In genomic region chr10:102300289-102300843, GRCh38 we compare ENCODE assay signal across 1 cellular context.
TF ChIP-seq lines count a peak whose summit lies in the region.

No MANE protein-coding gene starts in this region.

TF ChIP-seq in GM12878, 131 proteins besides CTCF, POLR2A, EP300 and RAD21:
- TF ChIP-seq, protein P1, sequence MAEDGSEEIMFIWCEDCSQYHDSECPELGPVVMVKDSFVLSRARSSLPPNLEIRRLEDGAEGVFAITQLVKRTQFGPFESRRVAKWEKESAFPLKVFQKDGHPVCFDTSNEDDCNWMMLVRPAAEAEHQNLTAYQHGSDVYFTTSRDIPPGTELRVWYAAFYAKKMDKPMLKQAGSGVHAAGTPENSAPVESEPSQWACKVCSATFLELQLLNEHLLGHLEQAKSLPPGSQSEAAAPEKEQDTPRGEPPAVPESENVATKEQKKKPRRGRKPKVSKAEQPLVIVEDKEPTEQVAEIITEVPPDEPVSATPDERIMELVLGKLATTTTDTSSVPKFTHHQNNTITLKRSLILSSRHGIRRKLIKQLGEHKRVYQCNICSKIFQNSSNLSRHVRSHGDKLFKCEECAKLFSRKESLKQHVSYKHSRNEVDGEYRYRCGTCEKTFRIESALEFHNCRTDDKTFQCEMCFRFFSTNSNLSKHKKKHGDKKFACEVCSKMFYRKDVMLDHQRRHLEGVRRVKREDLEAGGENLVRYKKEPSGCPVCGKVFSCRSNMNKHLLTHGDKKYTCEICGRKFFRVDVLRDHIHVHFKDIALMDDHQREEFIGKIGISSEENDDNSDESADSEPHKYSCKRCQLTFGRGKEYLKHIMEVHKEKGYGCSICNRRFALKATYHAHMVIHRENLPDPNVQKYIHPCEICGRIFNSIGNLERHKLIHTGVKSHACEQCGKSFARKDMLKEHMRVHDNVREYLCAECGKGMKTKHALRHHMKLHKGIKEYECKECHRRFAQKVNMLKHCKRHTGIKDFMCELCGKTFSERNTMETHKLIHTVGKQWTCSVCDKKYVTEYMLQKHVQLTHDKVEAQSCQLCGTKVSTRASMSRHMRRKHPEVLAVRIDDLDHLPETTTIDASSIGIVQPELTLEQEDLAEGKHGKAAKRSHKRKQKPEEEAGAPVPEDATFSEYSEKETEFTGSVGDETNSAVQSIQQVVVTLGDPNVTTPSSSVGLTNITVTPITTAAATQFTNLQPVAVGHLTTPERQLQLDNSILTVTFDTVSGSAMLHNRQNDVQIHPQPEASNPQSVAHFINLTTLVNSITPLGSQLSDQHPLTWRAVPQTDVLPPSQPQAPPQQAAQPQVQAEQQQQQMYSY (CRISPR knock-in tag; IDR thresholded peaks at IDR 0.05): no peak
- no peak for TF ChIP-seq ZNF274 (IDR thresholded peaks at IDR 0.05; ENCODE audit: insufficient read depth, insufficient read length)
- no peak for TF ChIP-seq NR2C2 (IDR thresholded peaks at IDR 0.05; ENCODE audit: borderline replicate concordance, control insufficient read depth, insufficient read length, low read depth)
- no peak for TF ChIP-seq RCOR1 (conservative IDR thresholded peaks at IDR 0.05; ENCODE audit: low read depth, low read length)
- TF ChIP-seq CHD2 (IDR thresholded peaks at IDR 0.05; ENCODE audit: borderline replicate concordance, low read depth, low read length): no peak
- no peak for TF ChIP-seq RELA (IDR thresholded peaks at IDR 0.05; ENCODE audit: borderline replicate concordance, partially characterized antibody)
- no peak for TF ChIP-seq CBFB (IDR thresholded peaks at IDR 0.05; ENCODE audit: low read depth)
TF ChIP-seq in GM12878: peak in this region for 0.
